Comparison of ENCODE assay signal across 1 cellular context in genomic region chr7:7696458-7697119, GRCh38.
A peak's percentile ranks its signal among the peaks of the same experiment; 100 is the strongest.
TF ChIP-seq lines count a peak whose summit lies in the region.

No MANE protein-coding gene starts in this region.

TF ChIP-seq in SK-N-SH, 30 proteins besides CTCF, POLR2A, EP300 and RAD21 (continued from another document):
- TF ChIP-seq REST (IDR thresholded peaks at IDR 0.05; ENCODE audit: low read depth, low read length) (no peak), TCF12 (IDR thresholded peaks at IDR 0.05) (peak; percentile 21; the same call in 1 of the 2 replicates), JUND (IDR thresholded peaks at IDR 0.05) (peak; percentile 62)
